In the genomic region with DNA sequence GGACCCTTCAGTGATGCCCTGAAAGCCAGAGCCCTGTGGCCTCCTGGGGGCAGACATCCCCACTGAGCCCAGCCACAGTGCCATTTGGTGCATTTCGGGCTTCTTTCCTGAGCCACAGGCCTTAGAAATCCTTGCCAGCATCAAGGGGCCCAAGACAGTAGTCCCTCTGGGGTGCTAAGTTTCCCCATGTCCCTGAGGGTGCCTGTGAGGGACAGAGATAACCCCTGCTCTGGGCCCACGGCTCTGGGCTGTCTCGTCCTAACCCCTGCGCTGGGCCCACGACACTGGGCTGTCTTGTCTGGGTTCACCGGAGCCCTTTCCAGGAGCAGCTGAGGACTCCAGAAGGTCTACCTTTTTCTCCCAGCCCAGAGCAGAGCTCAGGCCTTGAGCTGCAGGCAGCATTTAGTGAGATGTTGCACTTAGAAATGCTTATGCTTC, we compare ENCODE assay signal across 1 cellular context.
TF ChIP-seq lines count a peak whose summit lies in the region.

No MANE protein-coding gene starts in this region.

TF ChIP-seq in GM23338, 12 proteins besides CTCF, POLR2A, EP300 and RAD21:
- TF ChIP-seq, protein P1, sequence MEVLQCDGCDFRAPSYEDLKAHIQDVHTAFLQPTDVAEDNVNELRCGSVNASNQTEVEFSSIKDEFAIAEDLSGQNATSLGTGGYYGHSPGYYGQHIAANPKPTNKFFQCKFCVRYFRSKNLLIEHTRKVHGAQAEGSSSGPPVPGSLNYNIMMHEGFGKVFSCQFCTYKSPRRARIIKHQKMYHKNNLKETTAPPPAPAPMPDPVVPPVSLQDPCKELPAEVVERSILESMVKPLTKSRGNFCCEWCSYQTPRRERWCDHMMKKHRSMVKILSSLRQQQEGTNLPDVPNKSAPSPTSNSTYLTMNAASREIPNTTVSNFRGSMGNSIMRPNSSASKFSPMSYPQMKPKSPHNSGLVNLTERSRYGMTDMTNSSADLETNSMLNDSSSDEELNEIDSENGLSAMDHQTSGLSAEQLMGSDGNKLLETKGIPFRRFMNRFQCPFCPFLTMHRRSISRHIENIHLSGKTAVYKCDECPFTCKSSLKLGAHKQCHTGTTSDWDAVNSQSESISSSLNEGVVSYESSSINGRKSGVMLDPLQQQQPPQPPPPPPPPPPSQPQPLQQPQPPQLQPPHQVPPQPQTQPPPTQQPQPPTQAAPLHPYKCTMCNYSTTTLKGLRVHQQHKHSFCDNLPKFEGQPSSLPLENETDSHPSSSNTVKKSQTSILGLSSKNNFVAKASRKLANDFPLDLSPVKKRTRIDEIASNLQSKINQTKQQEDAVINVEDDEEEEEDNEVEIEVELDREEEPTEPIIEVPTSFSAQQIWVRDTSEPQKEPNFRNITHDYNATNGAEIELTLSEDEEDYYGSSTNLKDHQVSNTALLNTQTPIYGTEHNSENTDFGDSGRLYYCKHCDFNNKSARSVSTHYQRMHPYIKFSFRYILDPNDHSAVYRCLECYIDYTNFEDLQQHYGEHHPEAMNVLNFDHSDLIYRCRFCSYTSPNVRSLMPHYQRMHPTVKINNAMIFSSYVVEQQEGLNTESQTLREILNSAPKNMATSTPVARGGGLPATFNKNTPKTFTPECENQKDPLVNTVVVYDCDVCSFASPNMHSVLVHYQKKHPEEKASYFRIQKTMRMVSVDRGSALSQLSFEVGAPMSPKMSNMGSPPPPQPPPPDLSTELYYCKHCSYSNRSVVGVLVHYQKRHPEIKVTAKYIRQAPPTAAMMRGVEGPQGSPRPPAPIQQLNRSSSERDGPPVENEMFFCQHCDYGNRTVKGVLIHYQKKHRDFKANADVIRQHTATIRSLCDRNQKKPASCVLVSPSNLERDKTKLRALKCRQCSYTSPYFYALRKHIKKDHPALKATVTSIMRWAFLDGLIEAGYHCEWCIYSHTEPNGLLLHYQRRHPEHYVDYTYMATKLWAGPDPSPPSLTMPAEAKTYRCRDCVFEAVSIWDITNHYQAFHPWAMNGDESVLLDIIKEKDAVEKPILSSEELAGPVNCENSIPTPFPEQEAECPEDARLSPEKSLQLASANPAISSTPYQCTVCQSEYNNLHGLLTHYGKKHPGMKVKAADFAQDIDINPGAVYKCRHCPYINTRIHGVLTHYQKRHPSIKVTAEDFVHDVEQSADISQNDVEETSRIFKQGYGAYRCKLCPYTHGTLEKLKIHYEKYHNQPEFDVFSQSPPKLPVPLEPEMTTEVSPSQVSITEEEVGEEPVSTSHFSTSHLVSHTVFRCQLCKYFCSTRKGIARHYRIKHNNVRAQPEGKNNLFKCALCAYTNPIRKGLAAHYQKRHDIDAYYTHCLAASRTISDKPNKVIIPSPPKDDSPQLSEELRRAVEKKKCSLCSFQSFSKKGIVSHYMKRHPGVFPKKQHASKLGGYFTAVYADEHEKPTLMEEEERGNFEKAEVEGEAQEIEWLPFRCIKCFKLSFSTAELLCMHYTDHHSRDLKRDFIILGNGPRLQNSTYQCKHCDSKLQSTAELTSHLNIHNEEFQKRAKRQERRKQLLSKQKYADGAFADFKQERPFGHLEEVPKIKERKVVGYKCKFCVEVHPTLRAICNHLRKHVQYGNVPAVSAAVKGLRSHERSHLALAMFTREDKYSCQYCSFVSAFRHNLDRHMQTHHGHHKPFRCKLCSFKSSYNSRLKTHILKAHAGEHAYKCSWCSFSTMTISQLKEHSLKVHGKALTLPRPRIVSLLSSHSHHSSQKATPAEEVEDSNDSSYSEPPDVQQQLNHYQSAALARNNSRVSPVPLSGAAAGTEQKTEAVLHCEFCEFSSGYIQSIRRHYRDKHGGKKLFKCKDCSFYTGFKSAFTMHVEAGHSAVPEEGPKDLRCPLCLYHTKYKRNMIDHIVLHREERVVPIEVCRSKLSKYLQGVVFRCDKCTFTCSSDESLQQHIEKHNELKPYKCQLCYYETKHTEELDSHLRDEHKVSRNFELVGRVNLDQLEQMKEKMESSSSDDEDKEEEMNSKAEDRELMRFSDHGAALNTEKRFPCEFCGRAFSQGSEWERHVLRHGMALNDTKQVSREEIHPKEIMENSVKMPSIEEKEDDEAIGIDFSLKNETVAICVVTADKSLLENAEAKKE (CRISPR knock-in tag; IDR thresholded peaks at IDR 0.05) = no peak
- TF ChIP-seq EZH2phosphoT487 (IDR thresholded peaks at IDR 0.05; ENCODE audit: unreplicated experiment) (no peak), JUNB (IDR thresholded peaks at IDR 0.05; ENCODE audit: unreplicated experiment) (no peak), ZNF331 (CRISPR knock-in tag; IDR thresholded peaks at IDR 0.05; ENCODE audit: low read depth) (no peak), STAT1 (IDR thresholded peaks at IDR 0.05; ENCODE audit: unreplicated experiment) (no peak), POLR2AphosphoS5 (IDR thresholded peaks at IDR 0.05; ENCODE audit: low read depth) (no peak), ZNF114 (CRISPR knock-in tag; IDR thresholded peaks at IDR 0.05) (no peak), EZH2 (IDR thresholded peaks at IDR 0.05; ENCODE audit: low read depth, unreplicated experiment) (no peak), CREB1 (CRISPR knock-in tag; IDR thresholded peaks at IDR 0.05; ENCODE audit: low read depth) (no peak), ETS1 (IDR thresholded peaks at IDR 0.05) (no peak), NANOG (IDR thresholded peaks at IDR 0.05; ENCODE audit: borderline replicate concordance) (no peak), REST (IDR thresholded peaks at IDR 0.05; ENCODE audit: unreplicated experiment) (no peak)
